In the genomic region with DNA sequence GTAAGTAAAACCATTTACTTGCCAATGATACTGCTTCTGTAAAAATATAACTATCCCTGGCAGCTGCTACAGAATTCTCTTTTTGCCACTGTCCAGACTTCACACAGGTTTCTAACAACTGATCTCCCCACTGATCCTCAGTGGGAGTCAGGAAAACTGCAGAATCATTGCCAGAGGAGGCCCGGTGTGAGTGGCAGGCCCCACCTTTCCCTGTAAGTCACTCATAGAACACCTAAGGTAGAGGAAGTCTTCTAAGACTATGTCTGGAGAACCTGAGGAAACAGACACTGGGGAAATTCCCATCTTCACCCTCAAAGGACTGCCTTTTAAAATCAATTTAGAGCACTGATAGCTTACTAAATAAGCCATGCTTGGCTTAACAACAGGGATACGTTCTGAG, we compare ENCODE assay signal across 25 cellular contexts.
"Had no signal": no experiment of that assay in that cellular context is flagged by ENCODE, and none has a peak within 500 bp of the region (broad histone marks: within the 10 kb centered on the region; RNA-seq: fewer than 3 reads in every experiment).

No MANE protein-coding gene starts in this region.

- H3K4me1 ChIP-seq: body of pancreas, colonic mucosa, esophagus squamous epithelium, uterus had no signal

- ATAC-seq: activated T-cell treated with anti-CD3 and anti-CD28 coated beads, Interleukin-2, amount 50 U/mL, for 72 hours; body of pancreas; sciatic nerve; stimulated activated naive CD8-positive, alpha-beta T cell treated with anti-CD3 and anti-CD28 coated beads, Interleukin-15, amount 100 ng/mL, for 72 hours had no signal

- FAIRE-seq: small intestine had no signal

- H3K9me3 ChIP-seq: body of pancreas, colonic mucosa, esophagus squamous epithelium, left ventricle myocardium inferior, ovary, uterus had no signal

- H3K36me3 ChIP-seq: cardiac muscle cell, colonic mucosa, ovary, uterus had no signal

- H3K27me3 ChIP-seq: body of pancreas, cardiac muscle cell, colonic mucosa, esophagus squamous epithelium, ovary, uterus had no signal

- H3K4me3 ChIP-seq: body of pancreas, cardiac muscle cell, colonic mucosa, esophagus squamous epithelium, left ventricle myocardium inferior, lung, ovary, uterus had no signal

- H3K27ac ChIP-seq: cardiac muscle cell, colonic mucosa, epithelial cell of prostate, esophagus squamous epithelium, left ventricle myocardium inferior, ovary, uterus had no signal

- DNase-seq: activated CD4-positive, alpha-beta T cell treated with anti-CD3 and anti-CD28 coated beads for 4 hours; activated CD4-positive, alpha-beta T cell treated with anti-CD3 and anti-CD28 coated beads, Interleukin-2, amount 50 U/mL, for 4 hours; activated effector memory CD4-positive, alpha-beta T cell treated with Interleukin-2 at 50 U/mL for 16 hours; activated naive CD4-positive, alpha-beta T cell treated with Interleukin-2 at 50 U/mL for 16 hours; activated T-cell treated with anti-CD3 and anti-CD28 coated beads for 4 hours; activated T-cell treated with anti-CD3 and anti-CD28 coated beads, Interleukin-2, amount 50 U/mL, for 72 hours; aorta; body of pancreas; cerebellar nuclear complex; colonic mucosa; effector CD8-positive, alpha-beta T cell; esophagus squamous epithelium; foreskin melanocyte; left ventricle myocardium inferior; ovary; retina; small intestine; stimulated activated CD4-positive, alpha-beta T cell treated with anti-CD3 and anti-CD28 coated beads, Interleukin-4, amount 100 ng/mL, for 24 hours; stimulated activated naive CD8-positive, alpha-beta T cell treated with anti-CD3 and anti-CD28 coated beads, Interleukin-15, amount 100 ng/mL, for 72 hours; substantia nigra; uterus had no signal
